ENCODE assay signal across 21 cellular contexts in genomic region chr11:76162336-76163288, GRCh38. TPM values are rescaled to one million over a fixed set of nuclear protein-coding genes. Genes with fewer than 3 reads are reported as not detected.
DNase-seq lines count a peak whose midpoint lies in the region; ATAC-seq and TF ChIP-seq lines count a peak whose summit lies in the region.
"Had no signal": no experiment of that assay in that cellular context is flagged by ENCODE, and none has a peak within 500 bp of the region (broad histone marks: within the 10 kb centered on the region; RNA-seq: fewer than 3 reads in every experiment).

No MANE protein-coding gene starts in this region.

- H3K36me3 ChIP-seq in HEK293 (ENCODE audit: control insufficient read depth in 2 of 2, insufficient read depth in 1 of 2, low read length in 2 of 2) (no peaks in the 10 kb centered on the region), hepatocyte (replicated peaks; ENCODE audit: insufficient read depth, low read depth) (no peaks in the 10 kb centered on the region), neural progenitor cell (no peaks in the 10 kb centered on the region)
- H3K36me3 ChIP-seq: BE2C, upper lobe of left lung had no signal

- ATAC-seq in HG03175 (IDR thresholded peaks at IDR 0.05; ENCODE audit: unreplicated experiment) = no peak
- ATAC-seq: activated T-helper 17 cell treated with anti-CD3 and anti-CD28 coated beads, Interleukin-2, amount 50 U/mL, for 72 hours had no signal

- H3K4me1 ChIP-seq in HEK293 (ENCODE audit: control insufficient read depth, insufficient read depth, low read length) (no peaks in the 10 kb centered on the region), hepatocyte (ENCODE audit: insufficient read depth) (peaks cover 28% of the 10 kb centered on the region), neural progenitor cell (no peaks in the 10 kb centered on the region)

- H2AFZ ChIP-seq in hepatocyte (no peak overlapping the region), neural progenitor cell (replicated peaks) (no peak overlapping the region)

- H3K27me3 Mint-ChIP-seq in neural progenitor cell (ENCODE audit: insufficient read depth, low read depth) = peaks cover 6% of the 10 kb centered on the region
- H3K27me3 Mint-ChIP-seq: activated CD4-positive, alpha-beta T cell treated with anti-CD3 and anti-CD28 coated beads, Interleukin-2, amount 10 ng/mL, durations not matched to agents 7 days and 5 days; activated naive CD8-positive, alpha-beta T cell treated with anti-CD3 and anti-CD28 coated beads for 36 hours; activated T-helper 17 cell treated with anti-CD3 and anti-CD28 coated beads, Interleukin-2, amount 50 U/mL, for 72 hours had no signal

- no peak overlapping the region for H3K27ac ChIP-seq in HEK293 (ENCODE audit: extremely low read depth, low read depth, low read length)
- H3K27ac ChIP-seq in hepatocyte = peak overlapping the region; percentile 28
- no peak overlapping the region for H3K27ac ChIP-seq in neural progenitor cell
- H3K27ac ChIP-seq: upper lobe of left lung, VCaP had no signal

- H3F3A ChIP-seq in neural progenitor cell (ENCODE audit: low read depth) = no peaks in the 10 kb centered on the region

- peak overlapping the region; percentile 79 for H3K27ac Mint-ChIP-seq in neural progenitor cell
- H3K27ac Mint-ChIP-seq: activated CD4-positive, alpha-beta T cell treated with anti-CD3 and anti-CD28 coated beads, Interleukin-2, amount 10 ng/mL, durations not matched to agents 7 days and 5 days; activated naive CD8-positive, alpha-beta T cell treated with anti-CD3 and anti-CD28 coated beads for 36 hours; activated T-helper 17 cell treated with anti-CD3 and anti-CD28 coated beads, Interleukin-2, amount 50 U/mL, for 72 hours had no signal

- no peaks in the 10 kb centered on the region for H3K9me3 Mint-ChIP-seq in neural progenitor cell
- H3K9me3 Mint-ChIP-seq: activated CD4-positive, alpha-beta T cell treated with anti-CD3 and anti-CD28 coated beads, Interleukin-2, amount 10 ng/mL, durations not matched to agents 7 days and 5 days; activated naive CD8-positive, alpha-beta T cell treated with anti-CD3 and anti-CD28 coated beads for 36 hours; activated T-helper 17 cell treated with anti-CD3 and anti-CD28 coated beads, Interleukin-2, amount 50 U/mL, for 72 hours had no signal

- peak overlapping the region; percentile 41 for H3K4me3 Mint-ChIP-seq in neural progenitor cell
- H3K4me3 Mint-ChIP-seq: activated CD4-positive, alpha-beta T cell treated with anti-CD3 and anti-CD28 coated beads, Interleukin-2, amount 10 ng/mL, durations not matched to agents 7 days and 5 days; activated naive CD8-positive, alpha-beta T cell treated with anti-CD3 and anti-CD28 coated beads for 36 hours; activated T-helper 17 cell treated with anti-CD3 and anti-CD28 coated beads, Interleukin-2, amount 50 U/mL, for 72 hours had no signal

- POLR2A ChIA-PET in HEK293 (lab: Yijun Ruan, JAX) = no interaction called here

- H3K4me1 Mint-ChIP-seq in neural progenitor cell = peaks cover 24% of the 10 kb centered on the region
- H3K4me1 Mint-ChIP-seq: activated naive CD8-positive, alpha-beta T cell treated with anti-CD3 and anti-CD28 coated beads for 36 hours; activated T-helper 17 cell treated with anti-CD3 and anti-CD28 coated beads, Interleukin-2, amount 50 U/mL, for 72 hours had no signal

- H3K9me2 ChIP-seq in hepatocyte (replicated peaks; ENCODE audit: insufficient read depth) = no peaks in the 10 kb centered on the region

- H3K79me2 ChIP-seq in hepatocyte (no peaks in the 10 kb centered on the region), neural progenitor cell (ENCODE audit: low read depth) (no peaks in the 10 kb centered on the region)

- no peak overlapping the region for H3K4me3 ChIP-seq in HEK293 (ENCODE audit: low read depth, low read length)
- no peak overlapping the region for H3K4me3 ChIP-seq in hepatocyte
- no peak overlapping the region for H3K4me3 ChIP-seq in neural progenitor cell
- H3K4me3 ChIP-seq: upper lobe of left lung had no signal

- no peaks in the 10 kb centered on the region for H3K27me3 ChIP-seq in hepatocyte
- peaks cover 38% of the 10 kb centered on the region for H3K27me3 ChIP-seq in neural progenitor cell
- H3K27me3 ChIP-seq: BE2C, upper lobe of left lung had no signal

- CTCF ChIA-PET in HEK293 (lab: Yijun Ruan, JAX) = interaction anchor here (0.7 to 0.9 kb wide), 2 partner anchors 10 to 266 kb away, joined by 5 read pairs; no protein-coding TSS in a partner anchor

- H4K20me1 ChIP-seq in hepatocyte (ENCODE audit: insufficient read depth, poor library complexity, severe bottlenecking) (no peaks in the 10 kb centered on the region), neural progenitor cell (ENCODE audit: low read depth) (no peaks in the 10 kb centered on the region)

- DNase-seq in DMS79 treated with DMSO at 0.1 percent for 48 hours (lab: John Stamatoyannopoulos, UW) = peak; percentile 20
- DNase-seq in DMS79 (lab: John Stamatoyannopoulos, UW) = no peak
- DNase-seq in hepatocyte (ENCODE audit: low spot score) = no peak
- DNase-seq in neural progenitor cell (ENCODE audit: low spot score) = no peak
- no peak for DNase-seq in activated effector memory CD4-positive, alpha-beta T cell treated with Interleukin-2 at 50 U/mL for 16 hours
- DNase-seq in NCI-H446 treated with DMSO at 0.1 percent for 48 hours (lab: John Stamatoyannopoulos, UW) = no peak
- DNase-seq: activated CD4-positive, alpha-beta T cell treated with anti-CD3 and anti-CD28 coated beads, Interleukin-2, amount 10 ng/mL, durations not matched to agents 7 days and 5 days; activated naive CD8-positive, alpha-beta T cell treated with anti-CD3 and anti-CD28 coated beads for 36 hours; erythroblast; foreskin fibroblast; GOT3; KBM-7; NCI-H187 treated with DMSO at 0.1 percent for 48 hours; NCI-H2227 treated with DMSO at 0.1 percent for 48 hours had no signal

- no peaks in the 10 kb centered on the region for H3K36me3 Mint-ChIP-seq in neural progenitor cell
- H3K36me3 Mint-ChIP-seq: activated naive CD8-positive, alpha-beta T cell treated with anti-CD3 and anti-CD28 coated beads for 36 hours had no signal

- H3K9ac ChIP-seq in neural progenitor cell = no peak overlapping the region

- TF ChIP-seq CTCF in HEK293 (tag by site-specific recombination; IDR thresholded peaks at IDR 0.05) (no peak), hepatocyte (IDR thresholded peaks at IDR 0.05; ENCODE audit: poor library complexity) (no peak), neural progenitor cell (IDR thresholded peaks at IDR 0.05) (no peak)

- WGBS in hepatocyte (ENCODE audit: low lambda C conversion rate, missing lambda C conversion rate) = 85% methylated on average over 15 of the region's 15 CpGs

- H3K9me3 ChIP-seq in HEK293 (ENCODE audit: control insufficient read depth, insufficient read depth, low read depth, low read length) = no peaks in the 10 kb centered on the region
- no peaks in the 10 kb centered on the region for H3K9me3 ChIP-seq in hepatocyte (ENCODE audit: low read depth)
- H3K9me3 ChIP-seq in neural progenitor cell (ENCODE audit: low read depth) = no peaks in the 10 kb centered on the region
- H3K9me3 ChIP-seq: BE2C, upper lobe of left lung had no signal

- H3K4me2 ChIP-seq in hepatocyte = peak overlapping the region; percentile 60
- H3K4me2 ChIP-seq in neural progenitor cell = no peak overlapping the region

TF ChIP-seq in HEK293, 187 proteins besides CTCF, POLR2A, EP300 and RAD21:
- TF ChIP-seq GLIS1 (tag by site-specific recombination; IDR thresholded peaks at IDR 0.05) (peak; percentile 55; the same call in 1 of the 2 replicates), ZNF19 (tag by site-specific recombination; IDR thresholded peaks at IDR 0.05; ENCODE audit: low read depth) (no peak)

RNA-seq across cellular contexts. Expression of gene WNT11, which starts 43.7 kb away (rescaled TPM):
- total RNA-seq in hepatocyte (13.2 and 16.4 TPM in 2 replicates), neural progenitor cell (ENCODE audit: low replicate concordance) (0.26 and 0.59 TPM in 2 replicates)
- 13.1 and 19.1 TPM in 2 replicates for polyA plus RNA-seq in hepatocyte
- total RNA-seq: activated CD4-positive, alpha-beta T cell treated with anti-CD3 and anti-CD28 coated beads, Interleukin-2, amount 10 ng/mL, durations not matched to agents 7 days and 5 days; activated naive CD8-positive, alpha-beta T cell treated with anti-CD3 and anti-CD28 coated beads for 36 hours; activated T-helper 17 cell treated with anti-CD3 and anti-CD28 coated beads, Interleukin-2, amount 50 U/mL, for 72 hours; T-helper 2 cell treated with Interferon-gamma antibody and Interleukin-4, amounts not matched to agents 100 ng/mL and 5 ng/mL, for 36 hours had no signal
